Comparison of ENCODE assay signal across 9 cellular contexts in genomic region chr2:9558948-9559381, GRCh38. TPM values are rescaled to one million over a fixed set of nuclear protein-coding genes. Genes with fewer than 3 reads are reported as not detected.
DNase-seq lines count a peak whose midpoint lies in the region; TF ChIP-seq lines count a peak whose summit lies in the region.
"Had no signal": no experiment of that assay in that cellular context is flagged by ENCODE, and none has a peak within 500 bp of the region (broad histone marks: within the 10 kb centered on the region; RNA-seq: fewer than 3 reads in every experiment).

No MANE protein-coding gene starts in this region.

- H3K36me3 Mint-ChIP-seq in Caco-2 (ENCODE audit: insufficient read depth, unreplicated experiment) (peaks cover 29% of the 10 kb centered on the region), osteocyte (ENCODE audit: unreplicated experiment) (peaks cover 4% of the 10 kb centered on the region)

- H3K27ac Mint-ChIP-seq in Caco-2 (ENCODE audit: unreplicated experiment): peak overlapping the region; percentile 85
- H3K27ac Mint-ChIP-seq in osteocyte (ENCODE audit: unreplicated experiment): peak overlapping the region; percentile 98
- H3K27ac Mint-ChIP-seq: activated CD4-positive, alpha-beta memory T cell treated with anti-CD3 and anti-CD28 coated beads for 36 hours had no signal

- no TSS peak for BruUV-seq in Caco-2 (replicated peaks; lab: Mats Ljungman, UMichigan)

- intact Hi-C loops in Caco-2 (cut with micrococcal nuclease; ENCODE audit: unreplicated experiment): loop anchor here (5.0 kb wide), 1 partner anchor 137 kb away; the partner anchor contains the start of genes CPSF3 and ITGB1BP1

- H3K9me3 Mint-ChIP-seq in Caco-2 (ENCODE audit: unreplicated experiment) (no peaks in the 10 kb centered on the region), osteocyte (ENCODE audit: unreplicated experiment) (no peaks in the 10 kb centered on the region)
- H3K9me3 Mint-ChIP-seq: activated CD4-positive, alpha-beta memory T cell treated with anti-CD3 and anti-CD28 coated beads for 36 hours had no signal

- POLR2A ChIA-PET in Caco-2 (lab: Charles Lee): interaction anchor here (0.5 to 1.4 kb wide), 2 partner anchors 70 to 72 kb away, joined by 3 to 8 read pairs; partner anchors contain the start of gene YWHAQ

- H3K4me1 Mint-ChIP-seq in Caco-2 (ENCODE audit: low read depth, unreplicated experiment): peaks cover 17% of the 10 kb centered on the region
- peaks cover 43% of the 10 kb centered on the region for H3K4me1 Mint-ChIP-seq in osteocyte (ENCODE audit: unreplicated experiment)

- DNase-seq in Caco-2: peak; percentile 50 to 72
- DNase-seq in MV-4-11 (lab: John Stamatoyannopoulos, UW): peak; percentile 67
- peak; percentile 97 for DNase-seq in epithelial cell of esophagus (ENCODE audit: low read depth)
- DNase-seq in osteocyte (ENCODE audit: extremely low spot score, unreplicated experiment): no peak
- DNase-seq in RPMI8226: no peak
- no peak for DNase-seq in SHP77 (lab: John Stamatoyannopoulos, UW)
- DNase-seq in HPDE6-E6E7 (ENCODE audit: extremely low spot score): no peak
- no peak for DNase-seq in pons (ENCODE audit: low spot score)
- DNase-seq: activated CD4-positive, alpha-beta memory T cell treated with anti-CD3 and anti-CD28 coated beads for 36 hours had no signal

- H3K4me3 Mint-ChIP-seq in Caco-2 (ENCODE audit: unreplicated experiment): peak overlapping the region; percentile 46
- peak overlapping the region; percentile 52 for H3K4me3 Mint-ChIP-seq in osteocyte (ENCODE audit: unreplicated experiment)
- H3K4me3 Mint-ChIP-seq: activated CD4-positive, alpha-beta memory T cell treated with anti-CD3 and anti-CD28 coated beads for 36 hours had no signal

- H3K4me3 ChIP-seq in Caco-2 (ENCODE audit: low read depth, low read length) (no peak overlapping the region), epithelial cell of esophagus (ENCODE audit: low read length) (no peak overlapping the region)

- H3K27me3 Mint-ChIP-seq in Caco-2 (ENCODE audit: insufficient read depth, unreplicated experiment) (no peaks in the 10 kb centered on the region), osteocyte (ENCODE audit: unreplicated experiment) (no peaks in the 10 kb centered on the region)
- H3K27me3 Mint-ChIP-seq: activated CD4-positive, alpha-beta memory T cell treated with anti-CD3 and anti-CD28 coated beads for 36 hours had no signal

- no peaks in the 10 kb centered on the region for H3K36me3 ChIP-seq in Caco-2 (ENCODE audit: control insufficient read depth, insufficient read depth, low read length)

- TF ChIP-seq CTCF in Caco-2 (IDR thresholded peaks at IDR 0.05; ENCODE audit: insufficient read depth in 1 of 2, low read depth in 1 of 2, low read length in 1 of 2, severe bottlenecking in 1 of 2, unreplicated experiment in 1 of 2) (no peak), epithelial cell of esophagus (IDR thresholded peaks at IDR 0.05; ENCODE audit: insufficient read depth, low read depth, low read length, missing control alignments) (no peak), osteocyte (IDR thresholded peaks at IDR 0.05) (no peak)

- no peaks in the 10 kb centered on the region for H3K9me3 ChIP-seq in Caco-2

- CTCF ChIA-PET in Caco-2 (lab: Charles Lee): no interaction called here

- H3K4me1 ChIP-seq in Caco-2: peaks cover 16% of the 10 kb centered on the region

- no peaks in the 10 kb centered on the region for H3K27me3 ChIP-seq in Caco-2 (replicated peaks; ENCODE audit: control insufficient read depth, insufficient read depth, low read length)

RNA-seq across cellular contexts. Expression of gene ADAM17, which starts 3.3 kb away (rescaled TPM):
- 36.3 and 40.5 TPM in 2 replicates for total RNA-seq in Caco-2 (2022)
- total RNA-seq in osteocyte: 36.4 and 42.2 TPM in 2 replicates

Comparison
In these comparisons a context has a peak if more than half of its experiments do, and no peak if none do; other contexts are left out.
1. DNase-seq: peak in Caco-2 (2 of 2), MV-4-11 (single experiment) and epithelial cell of esophagus (single experiment); none in osteocyte (single experiment), RPMI8226 (single experiment), SHP77 (0 of 2), HPDE6-E6E7 (single experiment) and pons (single experiment).